10 cellular contexts compared by ENCODE assay signal in genomic region chr22:30159561-30160353, GRCh38.
DNase-seq lines count a peak whose midpoint lies in the region; ATAC-seq and TF ChIP-seq lines count a peak whose summit lies in the region.
"Had no signal": no experiment of that assay in that cellular context is flagged by ENCODE, and none has a peak within 500 bp of the region (broad histone marks: within the 10 kb centered on the region; RNA-seq: fewer than 3 reads in every experiment).

No MANE protein-coding gene starts in this region.

- no peak overlapping the region for H3K23ac ChIP-seq in mesendoderm (ENCODE audit: low read length)

- no peaks in the 10 kb centered on the region for H3K79me1 ChIP-seq in mesendoderm (ENCODE audit: low read length)

- H3K79me2 ChIP-seq in mesendoderm (ENCODE audit: control insufficient read depth, insufficient read depth, low read length) = no peaks in the 10 kb centered on the region

- H3K4ac ChIP-seq in mesendoderm (ENCODE audit: low read depth, low read length) = no peak overlapping the region

- no peak overlapping the region for H2BK15ac ChIP-seq in mesendoderm (replicated peaks; ENCODE audit: low read depth)

- H3K36me3 ChIP-seq in brain microvascular endothelial cell (replicated peaks) = no peaks in the 10 kb centered on the region
- no peaks in the 10 kb centered on the region for H3K36me3 ChIP-seq in mesendoderm (ENCODE audit: control insufficient read depth, insufficient read depth, low read length)

- no peak overlapping the region for H2BK120ac ChIP-seq in mesendoderm (ENCODE audit: low read depth, low read length)

- in situ Hi-C loops in brain microvascular endothelial cell (cut with HindIII; ENCODE audit: low pct_ligation_motif_present, low sequenced_read_pairs) = no loop called here

- H3K18ac ChIP-seq in mesendoderm (ENCODE audit: low read length) = no peak overlapping the region

- H4K8ac ChIP-seq in mesendoderm (ENCODE audit: low read depth, low read length) = no peak overlapping the region

- WGBS in mesendoderm (ENCODE audit: extremely low coverage, insufficient coverage, low lambda C conversion rate) = no CpG with 5 or more reads among the region's 2 CpGs

- no peak overlapping the region for H4K5ac ChIP-seq in mesendoderm (ENCODE audit: low read length)

- no peak for ATAC-seq in GM21360 (IDR thresholded peaks at IDR 0.05; ENCODE audit: unreplicated experiment)
- ATAC-seq in GM21529 (IDR thresholded peaks at IDR 0.05; ENCODE audit: unreplicated experiment) = no peak
- ATAC-seq: Right ventricle myocardium inferior had no signal

- H3K4me2 ChIP-seq in mesendoderm (ENCODE audit: low read length) = no peak overlapping the region

- no peak overlapping the region for H3K4me3 ChIP-seq in brain microvascular endothelial cell (ENCODE audit: low read depth, low read length)
- H3K4me3 ChIP-seq in mesendoderm (ENCODE audit: low read length) = no peak overlapping the region

- DNase-seq in AG20443 (ENCODE audit: low spot score) (peak; percentile 65), HuH-7 (ENCODE audit: low spot score) (peak; percentile 9), brain microvascular endothelial cell (peak; percentile 75), mesendoderm (peak; percentile 6), NCI-H1436 treated with DMSO at 0.1 percent for 48 hours (lab: John Stamatoyannopoulos, UW) (no peak)
- DNase-seq in stimulated activated naive CD4-positive, alpha-beta T cell treated with Interleukin-2 at 50 U/mL for 16 hours (lab: John Stamatoyannopoulos, UW) = no peak
- DNase-seq: caudate nucleus had no signal

- H3K9ac ChIP-seq in mesendoderm (ENCODE audit: low read length) = no peak overlapping the region

- no peak overlapping the region for H3K56ac ChIP-seq in mesendoderm (ENCODE audit: low read length)

- H2BK5ac ChIP-seq in mesendoderm (ENCODE audit: low read length) = no peak overlapping the region

- no peaks in the 10 kb centered on the region for H3K4me1 ChIP-seq in mesendoderm (ENCODE audit: control insufficient read depth, low read depth, low read length)

- H2AK5ac ChIP-seq in mesendoderm (ENCODE audit: low read length) = no peak overlapping the region

- H3K27ac ChIP-seq in brain microvascular endothelial cell (peak overlapping the region; percentile 27), mesendoderm (ENCODE audit: low read depth, low read length) (no peak overlapping the region)

- TF ChIP-seq CTCF in brain microvascular endothelial cell (IDR thresholded peaks at IDR 0.05; ENCODE audit: low read depth, low read length, missing control alignments) = no peak

- no peaks in the 10 kb centered on the region for H3K27me3 ChIP-seq in brain microvascular endothelial cell (replicated peaks)
- H3K27me3 ChIP-seq in mesendoderm (ENCODE audit: insufficient read depth, low read length, poor library complexity) = no peaks in the 10 kb centered on the region

Comparison
In these comparisons a context has a peak if more than half of its experiments do, and no peak if none do; other contexts are left out.
1. DNase-seq: peak in AG20443 (single experiment), HuH-7 (single experiment), brain microvascular endothelial cell (single experiment) and mesendoderm (single experiment); none in stimulated activated naive CD4-positive, alpha-beta T cell treated with Interleukin-2 at 50 U/mL for 16 hours (single experiment) and NCI-H1436 treated with DMSO at 0.1 percent for 48 hours (single experiment).